ENCODE assay signal across 8 cellular contexts in genomic region chr19:44644391-44645016, GRCh38. TPM values are rescaled to one million over a fixed set of nuclear protein-coding genes. Genes with fewer than 3 reads are reported as not detected.
DNase-seq lines count a peak whose midpoint lies in the region; ATAC-seq and TF ChIP-seq lines count a peak whose summit lies in the region.

No MANE protein-coding gene starts in this region.

- TF ChIP-seq EP300 in tibial nerve (IDR thresholded peaks at IDR 0.05): no peak

- H3K36me3 ChIP-seq in ES-I3 (ENCODE audit: insufficient read depth, low read length) (peaks cover 5% of the 10 kb centered on the region; the same call in 1 of the 2 replicates), colonic mucosa (no peaks in the 10 kb centered on the region), lung (ENCODE audit: control insufficient read depth in 2 of 2, insufficient read depth in 2 of 2, low read length in 2 of 2) (peaks cover under 1 to 10% of the 10 kb centered on the region in 2 donors), tibial nerve (peaks cover 0 to 13% (median 0%) of the 10 kb centered on the region in 3 donors)

- no peak for TF ChIP-seq POLR2A in tibial nerve (IDR thresholded peaks at IDR 0.05)

- H3K4me3 ChIP-seq in colonic mucosa (peak overlapping the region; percentile 82), lung (peak overlapping the region; percentile 95), tibial nerve (peak overlapping the region; percentile 62 to 93 (median 69))

- H3K27me3 ChIP-seq in colonic mucosa (no peaks in the 10 kb centered on the region), lung (ENCODE audit: control insufficient read depth, insufficient read depth) (no peaks in the 10 kb centered on the region), tibial nerve (no peaks in the 10 kb centered on the region)

- H3K9me3 ChIP-seq in ES-I3 (ENCODE audit: control insufficient read depth, insufficient read depth, low read length) (no peaks in the 10 kb centered on the region), colonic mucosa (no peaks in the 10 kb centered on the region), lung (ENCODE audit: control insufficient read depth in 2 of 2, insufficient read depth in 1 of 2, low read length in 1 of 2) (no peaks in the 10 kb centered on the region), tibial nerve (no peaks in the 10 kb centered on the region)

- WGBS in lung, 2 donors: 8 to 12% methylated on average over 14 of the region's 14 CpGs
- 7% methylated on average over 13 to 14 of the region's 14 CpGs for WGBS in tibial nerve, 2 donors

- DNase-seq in 8988T (peak; percentile 33), OCI-M1 (lab: John Stamatoyannopoulos, UW) (peak; percentile 78), colonic mucosa (peak; percentile 49), lung (ENCODE audit: low spot score) (peak; percentile 36), tibial nerve (ENCODE audit: low spot score in 2 of 2) (no peak)

- H3K4me1 ChIP-seq in ES-I3 (ENCODE audit: insufficient read depth, low read length): no peaks in the 10 kb centered on the region
- H3K4me1 ChIP-seq in colonic mucosa: no peaks in the 10 kb centered on the region
- peaks cover 8 to 19% of the 10 kb centered on the region in 2 donors for H3K4me1 ChIP-seq in lung (ENCODE audit: control insufficient read depth in 2 of 2, insufficient read depth in 2 of 2, low read length in 2 of 2)
- H3K4me1 ChIP-seq in tibial nerve: peaks cover 0 to 48% (median 3%) of the 10 kb centered on the region in 4 donors

- intact Hi-C loops in colonic mucosa (cut with DNase I): no loop called here

- TF ChIP-seq CTCF in colonic mucosa (IDR thresholded peaks at IDR 0.05) (no peak), lung (IDR thresholded peaks at IDR 0.05; ENCODE audit: control extremely low read depth, extremely low read depth) (no peak), tibial nerve (IDR thresholded peaks at IDR 0.05) (no peak)

- H3K27ac ChIP-seq in colonic mucosa (peak overlapping the region; percentile 86), lung (ENCODE audit: low read depth in 1 of 2, low read length in 1 of 2) (peak overlapping the region; percentile 92 to 95), tibial nerve (peak overlapping the region; percentile 78 to 90 (median 85))

- H3K9ac ChIP-seq in ES-I3 (ENCODE audit: low read depth, low read length): peak overlapping the region; percentile 76
- peak overlapping the region; percentile 63 to 86 for H3K9ac ChIP-seq in colonic mucosa (ENCODE audit: low read depth in 2 of 2, low read length in 2 of 2)

- ATAC-seq in lung (ENCODE audit: insufficient read depth, low FRiP score) (peak; percentile 37), HG03520 (IDR thresholded peaks at IDR 0.05; ENCODE audit: unreplicated experiment) (no peak), HG02840 (IDR thresholded peaks at IDR 0.05; ENCODE audit: low FRiP score, unreplicated experiment) (no peak)

RNA-seq across cellular contexts. Expression of gene PVR, which starts 0.8 kb away (rescaled TPM):
- total RNA-seq in colonic mucosa (10 to 100 TPM; 44.7 to 54.6 TPM), lung (10 to 100 TPM; 26.5 to 46.4 TPM), tibial nerve (10 to 100 TPM; 55.3 to 71.4 (median 69.6) TPM)
- 10 to 100 TPM; 26.4 to 51.6 TPM for polyA plus RNA-seq in lung

RNA-seq across cellular contexts. Expression of gene CEACAM19, which starts 26.8 kb away (rescaled TPM):
- total RNA-seq in colonic mucosa: 1 to 10 TPM; 5.3 to 6.1 TPM
- total RNA-seq in lung: 1 to 10 TPM; 2.3 to 4.1 TPM
- 1 to 10 TPM; 4.7 to 8.3 TPM for polyA plus RNA-seq in lung
- total RNA-seq in tibial nerve: 10 to 100 TPM; 10.9 to 38.7 (median 15.4) TPM

RNA-seq across cellular contexts. Expression of gene IGSF23, which starts 31.1 kb away (rescaled TPM):
- total RNA-seq in colonic mucosa (not detected), lung (not detected), tibial nerve (not detected)
- polyA plus RNA-seq in lung: not detected

RNA-seq across cellular contexts. Expression of gene CEACAM16, which starts 54.4 kb away (rescaled TPM):
- total RNA-seq in colonic mucosa: under 1 TPM in 1 of 2 donors, not detected in 1; 0.52 TPM
- total RNA-seq in lung: under 1 TPM in 1 of 2 donors, not detected in 1; 0.26 TPM
- polyA plus RNA-seq in lung: not detected
- total RNA-seq in tibial nerve: not detected

Comparison
In these comparisons a context has a peak if more than half of its experiments do, and no peak if none do; other contexts are left out.
1. DNase-seq: peak in 8988T (single experiment), OCI-M1 (single experiment), colonic mucosa (single experiment) and lung (single experiment); none in tibial nerve (0 of 2).
2. Peak in every context shown above with its lines, with median percentiles within 50 percentile points of each other: H3K27ac ChIP-seq and H3K4me3 ChIP-seq.